1 cellular context compared by ENCODE assay signal in genomic region chr5:1137567-1138444, GRCh38.
TF ChIP-seq lines count a peak whose summit lies in the region.

No MANE protein-coding gene starts in this region.

TF ChIP-seq in H1, 55 proteins besides CTCF, POLR2A, EP300 and RAD21:
- TF ChIP-seq CHD1 (IDR thresholded peaks at IDR 0.05; ENCODE audit: low read depth, low read length) (no peak), SP4 (IDR thresholded peaks at IDR 0.05; ENCODE audit: low read length) (no peak), SP1 (IDR thresholded peaks at IDR 0.05; ENCODE audit: low read depth, low read length) (0 out of 2 replicates have a peak, but pooled peaks have one; percentile 19), TAF7 (optimal IDR thresholded peaks at IDR 0.05; ENCODE audit: borderline replicate concordance, low read depth, low read length) (no peak), SAP30 (IDR thresholded peaks at IDR 0.05; ENCODE audit: insufficient read depth, insufficient replicate concordance, low read length) (no peak), KDM5A (IDR thresholded peaks at IDR 0.05; ENCODE audit: low read length) (no peak), ASH2L (IDR thresholded peaks at IDR 0.05; ENCODE audit: low read length) (no peak)
